10 cellular contexts compared by ENCODE assay signal in the genomic region with DNA sequence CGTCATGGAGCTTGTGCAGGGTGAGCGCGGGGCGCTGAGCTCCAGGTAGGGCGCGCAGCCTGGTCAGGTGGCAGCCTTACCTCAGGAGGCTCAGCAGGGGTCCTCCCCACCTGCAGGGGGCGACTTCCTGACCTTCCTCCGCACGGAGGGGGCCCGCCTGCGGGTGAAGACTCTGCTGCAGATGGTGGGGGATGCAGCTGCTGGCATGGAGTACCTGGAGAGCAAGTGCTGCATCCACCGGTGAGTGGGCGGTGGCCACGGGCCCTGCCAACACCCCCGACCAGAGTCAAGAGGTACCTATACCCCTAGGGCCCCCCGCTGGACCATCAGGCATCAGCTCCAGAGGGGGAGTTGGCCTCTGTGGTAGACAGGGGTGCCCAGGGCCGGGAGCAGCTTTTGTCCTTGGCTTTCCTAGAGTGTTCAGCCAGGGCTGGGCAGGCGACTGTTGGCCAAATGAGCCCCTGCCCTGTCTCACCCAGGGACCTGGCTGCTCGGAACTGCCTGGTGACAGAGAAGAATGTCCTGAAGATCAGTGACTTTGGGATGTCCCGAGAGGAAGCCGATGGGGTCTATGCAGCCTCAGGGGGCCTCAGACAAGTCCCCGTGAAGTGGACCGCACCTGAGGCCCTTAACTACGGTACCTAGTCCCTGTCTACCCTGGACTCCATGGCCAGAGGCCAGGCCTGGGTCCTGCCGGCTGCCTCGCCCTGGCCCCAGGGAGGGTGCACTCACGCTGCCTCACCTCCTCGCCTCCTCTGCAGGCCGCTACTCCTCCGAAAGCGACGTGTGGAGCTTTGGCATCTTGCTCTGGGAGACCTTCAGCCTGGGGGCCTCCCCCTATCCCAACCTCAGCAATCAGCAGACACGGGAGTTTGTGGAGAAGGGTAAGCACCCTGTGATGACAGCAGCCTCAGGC. TPM values are rescaled to one million over a fixed set of nuclear protein-coding genes. Genes with fewer than 3 reads are reported as not detected.
A peak's percentile ranks its signal among the peaks of the same experiment; 100 is the strongest.
DNase-seq lines count a peak whose midpoint lies in the region; ATAC-seq, FAIRE-seq and TF ChIP-seq lines count a peak whose summit lies in the region.
"Had no signal": no experiment of that assay in that cellular context is flagged by ENCODE, and none has a peak within 500 bp of the region (broad histone marks: within the 10 kb centered on the region; RNA-seq: fewer than 3 reads in every experiment).

No MANE protein-coding gene starts in this region.

- no peaks in the 10 kb centered on the region for H3K4me1 ChIP-seq in PC-3 (ENCODE audit: insufficient read depth, low read length)
- H3K4me1 ChIP-seq: transverse colon had no signal

- no peak for FAIRE-seq in frontal cortex (lab: Jason Lieb, UNC)
- FAIRE-seq: endothelial cell of umbilical vein had no signal

- H3F3A ChIP-seq in PC-3 (ENCODE audit: low read length, unreplicated experiment) = no peaks in the 10 kb centered on the region

- H3K9me2 ChIP-seq in PC-3 (replicated peaks; ENCODE audit: low read length) = no peaks in the 10 kb centered on the region

- no peaks in the 10 kb centered on the region for H3K4me1 Mint-ChIP-seq in activated T-cell treated with anti-CD3 and anti-CD28 coated beads, Interleukin-2, amount 50 U/mL, for 72 hours (ENCODE audit: low read depth)
- peaks cover 3% of the 10 kb centered on the region for H3K4me1 Mint-ChIP-seq in T-helper 2 cell treated with Interferon-gamma antibody and Interleukin-4, amounts not matched to agents 5 μg/mL and 100 μg/mL, for 36 hours (ENCODE audit: low read depth)

- H3K79me2 ChIP-seq in PC-3 (ENCODE audit: low read length) = no peaks in the 10 kb centered on the region

- H3K27ac ChIP-seq in PC-3 (ENCODE audit: low read length) = no peak overlapping the region
- H3K27ac ChIP-seq: transverse colon had no signal

- H3K27ac Mint-ChIP-seq in activated T-cell treated with anti-CD3 and anti-CD28 coated beads, Interleukin-2, amount 50 U/mL, for 72 hours = no peak overlapping the region
- H3K27ac Mint-ChIP-seq in T-helper 2 cell treated with Interferon-gamma antibody and Interleukin-4, amounts not matched to agents 5 μg/mL and 100 μg/mL, for 36 hours = no peak overlapping the region

- H2AFZ ChIP-seq in PC-3 (ENCODE audit: low read length) = no peak overlapping the region

- no peaks in the 10 kb centered on the region for H3K36me3 ChIP-seq in PC-3 (ENCODE audit: low read depth, low read length)
- H3K36me3 ChIP-seq: transverse colon had no signal

- H4K20me1 ChIP-seq in PC-3 (ENCODE audit: low read length) = no peaks in the 10 kb centered on the region

- no peaks in the 10 kb centered on the region for H3K27me3 ChIP-seq in PC-3 (ENCODE audit: low read length)
- H3K27me3 ChIP-seq: transverse colon had no signal

- peak; percentile 2 to 15 for ATAC-seq in activated T-cell treated with anti-CD3 and anti-CD28 coated beads, Interleukin-2, amount 50 U/mL, for 72 hours (replicated peaks in 1 of 2)
- ATAC-seq in PC-3 = no peak

- no peak for DNase-seq in activated T-cell treated with anti-CD3 and anti-CD28 coated beads, Interleukin-2, amount 50 U/mL, for 72 hours
- no peak for DNase-seq in activated T-cell treated with anti-CD3 and anti-CD28 coated beads for 4 hours
- DNase-seq in PC-3 = no peak
- DNase-seq in stimulated activated CD8-positive, alpha-beta memory T cell treated with anti-CD3 and anti-CD28 coated beads, Interleukin-4, amount 100 ng/mL, for 48 hours = peak; percentile 64
- no peak for DNase-seq in T-helper 2 cell treated with Interferon-gamma antibody and Interleukin-4, amounts not matched to agents 5 μg/mL and 100 μg/mL, for 36 hours (ENCODE audit: low spot score)
- DNase-seq in frontal cortex (ENCODE audit: low spot score in 2 of 2) = no peak
- DNase-seq: NCI-H1048, NCI-H526 treated with DMSO at 0.1 percent for 48 hours, transverse colon had no signal

- H3K4me3 ChIP-seq in PC-3 (ENCODE audit: low read length) = no peak overlapping the region
- H3K4me3 ChIP-seq: transverse colon had no signal

- no TSS peak for BruUV-seq in PC-3 (replicated peaks; lab: Mats Ljungman, UMichigan)

- POLR2A ChIA-PET in PC-3 (lab: Charles Lee; ENCODE audit: unreplicated experiment) = no interaction called here

- no peaks in the 10 kb centered on the region for H3K27me3 Mint-ChIP-seq in activated T-cell treated with anti-CD3 and anti-CD28 coated beads, Interleukin-2, amount 50 U/mL, for 72 hours (ENCODE audit: low read depth)
- no peaks in the 10 kb centered on the region for H3K27me3 Mint-ChIP-seq in T-helper 2 cell treated with Interferon-gamma antibody and Interleukin-4, amounts not matched to agents 5 μg/mL and 100 μg/mL, for 36 hours (ENCODE audit: low read depth)

- no peak overlapping the region for H3K4me3 Mint-ChIP-seq in activated T-cell treated with anti-CD3 and anti-CD28 coated beads, Interleukin-2, amount 50 U/mL, for 72 hours
- no peak overlapping the region for H3K4me3 Mint-ChIP-seq in T-helper 2 cell treated with Interferon-gamma antibody and Interleukin-4, amounts not matched to agents 5 μg/mL and 100 μg/mL, for 36 hours

- H3K9me3 Mint-ChIP-seq in activated T-cell treated with anti-CD3 and anti-CD28 coated beads, Interleukin-2, amount 50 U/mL, for 72 hours = no peaks in the 10 kb centered on the region
- no peaks in the 10 kb centered on the region for H3K9me3 Mint-ChIP-seq in T-helper 2 cell treated with Interferon-gamma antibody and Interleukin-4, amounts not matched to agents 5 μg/mL and 100 μg/mL, for 36 hours

- peaks cover 7 to 12% of the 10 kb centered on the region in 2 donors for H3K36me3 Mint-ChIP-seq in activated T-cell treated with anti-CD3 and anti-CD28 coated beads, Interleukin-2, amount 50 U/mL, for 72 hours (ENCODE audit: insufficient read depth in 2 of 2)
- peaks cover 25% of the 10 kb centered on the region for H3K36me3 Mint-ChIP-seq in T-helper 2 cell treated with Interferon-gamma antibody and Interleukin-4, amounts not matched to agents 5 μg/mL and 100 μg/mL, for 36 hours (ENCODE audit: low read depth)

- TF ChIP-seq CTCF in PC-3 (conservative IDR thresholded peaks at IDR 0.05; ENCODE audit: low read depth, low read length) = peak; percentile 51; the same call in 1 of the 2 replicates

- intact Hi-C loops in PC-3 (cut with micrococcal nuclease) = no loop called here

- H3K9me3 ChIP-seq in PC-3 (ENCODE audit: low read length) = no peaks in the 10 kb centered on the region
- H3K9me3 ChIP-seq: transverse colon had no signal

- no peak overlapping the region for H3K4me2 ChIP-seq in PC-3 (ENCODE audit: low read length)

- CTCF ChIA-PET in PC-3 (lab: Charles Lee) = no interaction called here

- H3K9ac ChIP-seq in PC-3 (ENCODE audit: low read length) = no peak overlapping the region

RNA-seq across cellular contexts. Expression of gene FES, which starts 9.1 kb away (rescaled TPM):
- total RNA-seq in activated T-cell treated with anti-CD3 and anti-CD28 coated beads, Interleukin-2, amount 50 U/mL, for 72 hours = 10 to 100 TPM; 68.3 to 81.5 TPM
- total RNA-seq in PC-3 (2014; rRNA removed) (2.8 and 11.5 TPM in 2 replicates), frontal cortex (3.7 TPM)

RNA-seq across cellular contexts. Expression of gene MAN2A2, which starts 9.7 kb away (rescaled TPM):
- 100 to 1,000 TPM; 159 to 190 TPM for total RNA-seq in activated T-cell treated with anti-CD3 and anti-CD28 coated beads, Interleukin-2, amount 50 U/mL, for 72 hours
- total RNA-seq in PC-3 (2014; rRNA removed) (19.8 and 26.3 TPM in 2 replicates), frontal cortex (22.4 TPM)

RNA-seq across cellular contexts. Expression of gene FURIN, which starts 25.0 kb away (rescaled TPM):
- 100 to 1,000 TPM; 604 to 721 TPM for total RNA-seq in activated T-cell treated with anti-CD3 and anti-CD28 coated beads, Interleukin-2, amount 50 U/mL, for 72 hours
- total RNA-seq in PC-3 (2014; rRNA removed) (39.1 and 44.2 TPM in 2 replicates), frontal cortex (9.4 TPM)

RNA-seq across cellular contexts. Expression of gene HDDC3, which starts 38.9 kb away (rescaled TPM):
- total RNA-seq in activated T-cell treated with anti-CD3 and anti-CD28 coated beads, Interleukin-2, amount 50 U/mL, for 72 hours = 10 to 100 TPM; 37.6 to 53.7 TPM
- total RNA-seq in PC-3 (2014; rRNA removed) = 18.5 and 19.6 TPM in 2 replicates
- total RNA-seq in frontal cortex = 8.6 TPM

RNA-seq across cellular contexts. Expression of gene UNC45A, which starts 41.7 kb away (rescaled TPM):
- 10 to 100 TPM; 65.9 to 76.8 TPM for total RNA-seq in activated T-cell treated with anti-CD3 and anti-CD28 coated beads, Interleukin-2, amount 50 U/mL, for 72 hours
- total RNA-seq in PC-3 (2014; rRNA removed) = 68.4 and 73.7 TPM in 2 replicates
- total RNA-seq in frontal cortex = 33.4 TPM

Comparison
In these comparisons a context has a peak if more than half of its experiments do, and no peak if none do; other contexts are left out.
1. RNA of gene FURIN, which starts 25.0 kb away (total RNA-seq): 604 to 721 TPM in activated T-cell treated with anti-CD3 and anti-CD28 coated beads, Interleukin-2, amount 50 U/mL, for 72 hours; 39.1 to 44.2 TPM in PC-3 and 9.4 TPM in frontal cortex (single experiment); every median in the first group is over 10 times any median in the second.